ENCODE assay signal across 12 cellular contexts in the genomic region with DNA sequence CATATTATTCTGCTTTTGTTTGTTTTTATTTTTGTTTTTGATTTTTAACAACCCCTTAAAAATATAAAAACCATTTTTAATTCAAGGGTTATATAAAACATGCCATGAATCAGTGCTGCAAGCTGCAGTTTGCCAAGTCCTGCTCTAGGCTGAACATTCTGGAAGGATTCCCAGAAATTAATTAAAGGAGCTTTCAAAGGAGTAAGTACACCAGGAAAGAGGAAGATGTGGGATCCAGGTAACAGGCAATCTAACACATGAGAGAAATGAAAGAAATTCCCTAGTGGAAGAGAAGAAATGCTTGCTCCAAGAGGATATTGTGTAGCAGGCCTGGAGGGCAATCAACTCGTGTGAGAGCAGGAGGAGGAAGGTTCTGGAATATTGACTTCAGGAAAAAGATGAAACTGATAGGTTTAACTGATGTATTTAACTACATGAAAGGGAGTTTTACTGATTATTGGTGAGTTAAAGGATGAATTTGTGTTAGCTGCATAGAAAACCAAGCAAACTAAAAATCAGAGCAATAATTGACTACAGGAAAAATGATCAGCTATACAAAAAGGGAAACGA.
A peak's percentile ranks its signal among the peaks of the same experiment; 100 is the strongest.
DNase-seq lines count a peak whose midpoint lies in the region; ATAC-seq lines count a peak whose summit lies in the region.
"Had no signal": no experiment of that assay in that cellular context is flagged by ENCODE, and none has a peak within 500 bp of the region (broad histone marks: within the 10 kb centered on the region; RNA-seq: fewer than 3 reads in every experiment).

No MANE protein-coding gene starts in this region.

- 96% methylated on average over 1 of the region's 2 CpGs for WGBS in mesenchymal stem cell

- no peak overlapping the region for H3K4me3 Mint-ChIP-seq in activated CD8-positive, alpha-beta memory T cell treated with anti-CD3 and anti-CD28 coated beads, Interleukin-2, amount 10 ng/mL, durations not matched to agents 7 days and 5 days
- H3K4me3 Mint-ChIP-seq: neural crest cell had no signal

- no peak overlapping the region for H3K27ac Mint-ChIP-seq in activated CD8-positive, alpha-beta memory T cell treated with anti-CD3 and anti-CD28 coated beads, Interleukin-2, amount 10 ng/mL, durations not matched to agents 7 days and 5 days

- no peaks in the 10 kb centered on the region for H3K27me3 ChIP-seq in mesenchymal stem cell (ENCODE audit: control insufficient read depth in 1 of 2, insufficient read depth in 1 of 2, low read length in 2 of 2)

- no peaks in the 10 kb centered on the region for H3K27me3 Mint-ChIP-seq in activated CD8-positive, alpha-beta memory T cell treated with anti-CD3 and anti-CD28 coated beads, Interleukin-2, amount 10 ng/mL, durations not matched to agents 7 days and 5 days

- no peaks in the 10 kb centered on the region for H3K4me1 Mint-ChIP-seq in activated CD8-positive, alpha-beta memory T cell treated with anti-CD3 and anti-CD28 coated beads, Interleukin-2, amount 10 ng/mL, durations not matched to agents 7 days and 5 days
- H3K4me1 Mint-ChIP-seq: neural crest cell had no signal

- H4K8ac ChIP-seq in mesenchymal stem cell (ENCODE audit: low read length), result no peak overlapping the region

- no peaks in the 10 kb centered on the region for H3K9me3 ChIP-seq in mesenchymal stem cell (ENCODE audit: control insufficient read depth, low read length)

- DNase-seq in EL (peak; percentile 53), NCI-H446 (lab: John Stamatoyannopoulos, UW) (peak; percentile 32 to 69), mesenchymal stem cell (no peak), NCI-H1694 (lab: John Stamatoyannopoulos, UW) (no peak), SIG-M5 (lab: John Stamatoyannopoulos, UW) (no peak)
- DNase-seq in activated CD8-positive, alpha-beta memory T cell treated with anti-CD3 and anti-CD28 coated beads, Interleukin-2, amount 10 ng/mL, durations not matched to agents 7 days and 5 days, result no peak
- DNase-seq: NCI-H1694 treated with DMSO at 0.1 percent for 48 hours, T-helper 9 cell had no signal

- peaks cover 4% of the 10 kb centered on the region for H3K4me1 ChIP-seq in mesenchymal stem cell (ENCODE audit: control insufficient read depth, insufficient read depth, low read depth, low read length)

- H2BK5ac ChIP-seq in mesenchymal stem cell (ENCODE audit: low read depth, low read length, poor library complexity, severe bottlenecking), result no peak overlapping the region

- no peaks in the 10 kb centered on the region for H3K36me3 Mint-ChIP-seq in activated CD8-positive, alpha-beta memory T cell treated with anti-CD3 and anti-CD28 coated beads, Interleukin-2, amount 10 ng/mL, durations not matched to agents 7 days and 5 days

- H3K23ac ChIP-seq in mesenchymal stem cell (ENCODE audit: low read length in 2 of 2), result no peak overlapping the region

- no peak overlapping the region for H4K91ac ChIP-seq in mesenchymal stem cell (ENCODE audit: low read length)

- H3K18ac ChIP-seq in mesenchymal stem cell (ENCODE audit: low read depth in 1 of 2, low read length in 2 of 2), result no peak overlapping the region

- H3K27ac ChIP-seq in cingulate gyrus (ENCODE audit: low read depth, low read length) (peak overlapping the region; percentile 41), mesenchymal stem cell (ENCODE audit: low read length, poor library complexity, severe bottlenecking) (no peak overlapping the region)
- H3K27ac ChIP-seq: C4-2B had no signal

- H3K9ac ChIP-seq in mesenchymal stem cell (ENCODE audit: low read length), result peak overlapping the region; percentile 50

- CTCF ChIA-PET in activated CD8-positive, alpha-beta memory T cell treated with anti-CD3 and anti-CD28 coated beads, Interleukin-2, amount 10 ng/mL, durations not matched to agents 7 days and 5 days (lab: Charles Lee), result no interaction called here

- H2BK15ac ChIP-seq in mesenchymal stem cell (ENCODE audit: low read depth, poor library complexity, severe bottlenecking), result no peak overlapping the region

- H2AFZ ChIP-seq in mesenchymal stem cell (ENCODE audit: low read depth, low read length), result no peak overlapping the region

- H3K36me3 ChIP-seq in mesenchymal stem cell (ENCODE audit: control insufficient read depth in 1 of 2, insufficient read depth in 2 of 2, low read depth in 1 of 2, low read length in 2 of 2), result no peaks in the 10 kb centered on the region

- no peak overlapping the region for H3K4ac ChIP-seq in mesenchymal stem cell (ENCODE audit: low read depth in 1 of 2, low read length in 2 of 2)

- no peak overlapping the region for H2AK5ac ChIP-seq in mesenchymal stem cell (ENCODE audit: low read length, severe bottlenecking)

- H3K14ac ChIP-seq in mesenchymal stem cell (ENCODE audit: low read length in 2 of 2), result no peak overlapping the region

- no peak overlapping the region for H2BK120ac ChIP-seq in mesenchymal stem cell (ENCODE audit: low read depth, low read length)

- no peak for ATAC-seq in GM18517 (IDR thresholded peaks at IDR 0.05; ENCODE audit: unreplicated experiment)
- ATAC-seq in activated CD8-positive, alpha-beta memory T cell treated with anti-CD3 and anti-CD28 coated beads, Interleukin-2, amount 10 ng/mL, durations not matched to agents 7 days and 5 days, result no peak

- no peak overlapping the region for H3K4me3 ChIP-seq in mesenchymal stem cell (ENCODE audit: insufficient read depth in 1 of 2, low read depth in 1 of 2, low read length in 2 of 2)

- no peaks in the 10 kb centered on the region for H3K79me1 ChIP-seq in mesenchymal stem cell (replicated peaks; ENCODE audit: low read length, poor library complexity, severe bottlenecking)

- H3K9me3 Mint-ChIP-seq in activated CD8-positive, alpha-beta memory T cell treated with anti-CD3 and anti-CD28 coated beads, Interleukin-2, amount 10 ng/mL, durations not matched to agents 7 days and 5 days (ENCODE audit: low read depth), result no peaks in the 10 kb centered on the region
- H3K9me3 Mint-ChIP-seq: neural crest cell had no signal

- H3K4me2 ChIP-seq in mesenchymal stem cell (ENCODE audit: low read length, poor library complexity, severe bottlenecking), result no peak overlapping the region

- no peak overlapping the region for H2BK12ac ChIP-seq in mesenchymal stem cell (ENCODE audit: low read length in 2 of 2)

Comparison
In these comparisons a context has a peak if more than half of its experiments do, and no peak if none do; other contexts are left out.
1. DNase-seq: peak in EL (single experiment) and NCI-H446 (2 of 2); none in mesenchymal stem cell (single experiment), NCI-H1694 (single experiment), activated CD8-positive, alpha-beta memory T cell treated with anti-CD3 and anti-CD28 coated beads, Interleukin-2, amount 10 ng/mL, durations not matched to agents 7 days and 5 days (single experiment) and SIG-M5 (single experiment).